Comparison of ENCODE assay signal across 23 cellular contexts in genomic region chr12:89328483-89329030, GRCh38. TPM values are rescaled to one million over a fixed set of nuclear protein-coding genes. Genes with fewer than 3 reads are reported as not detected.
DNase-seq lines count a peak whose midpoint lies in the region; ATAC-seq, FAIRE-seq and TF ChIP-seq lines count a peak whose summit lies in the region.
"Had no signal": no experiment of that assay in that cellular context is flagged by ENCODE, and none has a peak within 500 bp of the region (broad histone marks: within the 10 kb centered on the region; RNA-seq: fewer than 3 reads in every experiment).

No MANE protein-coding gene starts in this region.

- H3K4me3 ChIP-seq in A673 (ENCODE audit: low read depth, low read length, poor library complexity, severe bottlenecking), result no peak overlapping the region
- H3K4me3 ChIP-seq in HepG2 (replicated peaks in 1 of 3; ENCODE audit: insufficient read depth in 1 of 3, low read depth in 2 of 3, low read length in 3 of 3), result no peak overlapping the region
- no peak overlapping the region for H3K4me3 ChIP-seq in smooth muscle cell
- H3K4me3 ChIP-seq in SK-N-SH (ENCODE audit: low read depth in 2 of 2, low read length in 1 of 2), result no peak overlapping the region
- H3K4me3 ChIP-seq: ascending aorta, hepatocyte, mucosa of descending colon had no signal

- ATAC-seq in HepG2 (peak; percentile 46), left colon (no peak), HG03025 (IDR thresholded peaks at IDR 0.05; ENCODE audit: low FRiP score, unreplicated experiment) (no peak)
- ATAC-seq: activated CD4-positive, CD25-positive, alpha-beta regulatory T cell treated with anti-CD3 and anti-CD28 coated beads, Interleukin-2, amount 50 U/mL, for 24 hours; mucosa of descending colon; stimulated activated naive CD8-positive, alpha-beta T cell treated with anti-CD3 and anti-CD28 coated beads, Interleukin-15, amount 100 ng/mL, for 72 hours had no signal

- POLR2A ChIA-PET in A673 (lab: Charles Lee; ENCODE audit: low non-redundant PET), result interaction anchor here (0.5 kb wide), 1 partner anchor 17 kb away, joined by 3 read pairs; no protein-coding TSS in a partner anchor
- POLR2A ChIA-PET in HepG2 (lab: Yijun Ruan, JAX), result interaction anchor here (0.5 to 1.8 kb wide), 3 partner anchors 18 to 33 kb away, joined by 3 to 11 read pairs (median 3); partner anchors contain the start of gene DUSP6
- POLR2A ChIA-PET in SK-N-SH (lab: Yijun Ruan, JAX), result no interaction called here

- no peaks in the 10 kb centered on the region for H3K36me3 ChIP-seq in A673 (ENCODE audit: insufficient read depth, low read length, poor library complexity, severe bottlenecking)
- no peaks in the 10 kb centered on the region for H3K36me3 ChIP-seq in HepG2 (replicated peaks in 1 of 2; ENCODE audit: control insufficient read depth in 1 of 2, insufficient read depth in 2 of 2, low read length in 2 of 2)
- H3K36me3 ChIP-seq in smooth muscle cell (ENCODE audit: low read depth), result peaks cover 6% of the 10 kb centered on the region
- H3K36me3 ChIP-seq in SK-N-SH (replicated peaks in 1 of 2; ENCODE audit: control insufficient read depth in 1 of 2, insufficient read depth in 2 of 2, low read length in 1 of 2), result no peaks in the 10 kb centered on the region
- H3K36me3 ChIP-seq: ascending aorta had no signal

- no peaks in the 10 kb centered on the region for H3K9me2 ChIP-seq in SK-N-SH

- H4K20me1 ChIP-seq in HepG2 (ENCODE audit: insufficient read depth, low read length) (no peaks in the 10 kb centered on the region), smooth muscle cell (ENCODE audit: low read depth) (no peaks in the 10 kb centered on the region), SK-N-SH (ENCODE audit: insufficient read depth) (no peaks in the 10 kb centered on the region)

- intact Hi-C loops in A673 (cut with micrococcal nuclease; ENCODE audit: unreplicated experiment) (no loop called here), HepG2 (cut with micrococcal nuclease; ENCODE audit: unreplicated experiment) (no loop called here), left colon (cut with DNase I, micrococcal nuclease) (no loop called here)

- no TSS peak for BruUV-seq in A673 (replicated peaks; lab: Mats Ljungman, UMichigan)
- no TSS peak for BruUV-seq in HepG2 (replicated peaks; lab: Mats Ljungman, UMichigan)

- H3K9ac ChIP-seq in HepG2 (ENCODE audit: insufficient read depth, low read depth, low read length), result no peak overlapping the region
- no peak overlapping the region for H3K9ac ChIP-seq in smooth muscle cell (ENCODE audit: low read depth)
- H3K9ac ChIP-seq in SK-N-SH, result no peak overlapping the region

- peaks cover 14% of the 10 kb centered on the region for H3K9me3 ChIP-seq in A673 (ENCODE audit: low read depth, low read length, poor library complexity, severe bottlenecking)
- H3K9me3 ChIP-seq in HepG2 (ENCODE audit: low read length), result no peaks in the 10 kb centered on the region
- peaks cover 4% of the 10 kb centered on the region for H3K9me3 ChIP-seq in smooth muscle cell (replicated peaks; ENCODE audit: low read depth)
- H3K9me3 ChIP-seq in SK-N-SH, result peaks cover 4% of the 10 kb centered on the region; the same call in 1 of the 2 replicates
- H3K9me3 ChIP-seq: mucosa of descending colon had no signal

- peak overlapping the region; percentile 39 for H2AFZ ChIP-seq in HepG2 (ENCODE audit: low read length)
- no peak overlapping the region for H2AFZ ChIP-seq in smooth muscle cell (ENCODE audit: low read depth)
- H2AFZ ChIP-seq in SK-N-SH (ENCODE audit: low read depth), result no peak overlapping the region
- H2AFZ ChIP-seq: hepatocyte had no signal

- H3K27ac ChIP-seq in A673 (ENCODE audit: low read depth, low read length, poor library complexity, severe bottlenecking) (peak overlapping the region; percentile 25), HepG2 (ENCODE audit: extremely low read length, insufficient read depth, low read length) (no peak overlapping the region), smooth muscle cell (ENCODE audit: low read depth) (no peak overlapping the region), SK-N-SH (ENCODE audit: low read depth in 2 of 2, low read length in 1 of 2) (no peak overlapping the region)
- H3K27ac ChIP-seq: ascending aorta, hepatocyte had no signal

- TF ChIP-seq CTCF in A673 (conservative IDR thresholded peaks at IDR 0.05; ENCODE audit: low read depth, low read length) (no peak), HepG2 (CRISPR knock-in tag; IDR thresholded peaks at IDR 0.05) (no peak), smooth muscle cell (IDR thresholded peaks at IDR 0.05; ENCODE audit: borderline replicate concordance, insufficient read depth, poor library complexity, severe bottlenecking) (no peak), SK-N-SH (IDR thresholded peaks at IDR 0.05) (no peak)

- H3K27me3 ChIP-seq in A673 (replicated peaks; ENCODE audit: insufficient read depth, low read depth, low read length, poor library complexity) (no peaks in the 10 kb centered on the region), HepG2 (ENCODE audit: control insufficient read depth in 1 of 2, insufficient read depth in 2 of 2, low read length in 2 of 2) (no peaks in the 10 kb centered on the region), smooth muscle cell (ENCODE audit: low read depth) (no peaks in the 10 kb centered on the region), SK-N-SH (ENCODE audit: insufficient read depth) (no peaks in the 10 kb centered on the region)
- H3K27me3 ChIP-seq: ascending aorta, hepatocyte had no signal

- DNase-seq in A673 (ENCODE audit: low spot score), result no peak
- DNase-seq in SK-MEL-5 (ENCODE audit: low read depth, low spot score), result peak; percentile 87
- no peak for DNase-seq in HepG2 (ENCODE audit: low spot score)
- peak; percentile 62 for DNase-seq in pons (ENCODE audit: low spot score)
- DNase-seq in left colon, result no peak
- no peak for DNase-seq in smooth muscle cell (lab: John Stamatoyannopoulos, UW; ENCODE audit: unreplicated experiment)
- no peak for DNase-seq in SK-N-SH
- DNase-seq: ACHN; CD4-positive, CD25-positive, alpha-beta regulatory T cell; endodermal cell; mucosa of descending colon; NCI-H1694; NCI-H345; stimulated activated CD4-positive, alpha-beta T cell treated with anti-CD3 and anti-CD28 coated beads, Interleukin-2, amount 100 ng/mL, for 48 hours; stimulated activated naive CD8-positive, alpha-beta T cell treated with anti-CD3 and anti-CD28 coated beads, Interleukin-15, amount 100 ng/mL, for 72 hours; T1000 had no signal

- H3K79me2 ChIP-seq in HepG2 (ENCODE audit: insufficient read depth, low read length) (no peaks in the 10 kb centered on the region), smooth muscle cell (ENCODE audit: low read depth) (no peaks in the 10 kb centered on the region), SK-N-SH (ENCODE audit: insufficient read depth) (no peaks in the 10 kb centered on the region)
- H3K79me2 ChIP-seq: hepatocyte had no signal

- WGBS in HepG2 (ENCODE audit: low lambda C conversion rate), result 58% methylated on average over 6 of the region's 6 CpGs
- WGBS in smooth muscle cell (ENCODE audit: low lambda C conversion rate), result 91% methylated on average over 6 of the region's 6 CpGs
- 90% methylated on average over 6 of the region's 6 CpGs for WGBS in SK-N-SH (ENCODE audit: low lambda C conversion rate)

- no peak for TF ChIP-seq POLR2A in HepG2 (IDR thresholded peaks at IDR 0.05; ENCODE audit: insufficient read depth in 1 of 2, low read depth in 2 of 2, low read length in 2 of 2)

- CTCF ChIA-PET in A673 (lab: Charles Lee) (no interaction called here), HepG2 (lab: Yijun Ruan, JAX; ENCODE audit: low intra/inter-chr PET ratio, low total read pairs) (no interaction called here), SK-N-SH (lab: Yijun Ruan, JAX) (interaction anchor here (1.0 kb wide), 1 partner anchor 9 kb away, joined by 4 read pairs; no protein-coding TSS in a partner anchor)

- in situ Hi-C loops in SK-MEL-5 (cut with HindIII; ENCODE audit: low pct_unique_long_range_greater_than_20kb, low sequenced_read_pairs) (no loop called here), HepG2 (cut with HindIII; ENCODE audit: extremely low pct_ligation_motif_present, low pct_unique_long_range_greater_than_20kb) (loop anchor here (25.0 kb wide), 1 partner anchor 266 kb away; no protein-coding TSS in a partner anchor)

- no peak for TF ChIP-seq RAD21 in HepG2 (CRISPR knock-in tag; IDR thresholded peaks at IDR 0.05)
- no peak for TF ChIP-seq RAD21 in SK-N-SH (IDR thresholded peaks at IDR 0.05; ENCODE audit: low read length)

- H3K4me2 ChIP-seq in HepG2 (ENCODE audit: low read depth, low read length), result peak overlapping the region; percentile 21; the same call in 1 of the 2 replicates
- no peak overlapping the region for H3K4me2 ChIP-seq in smooth muscle cell
- no peak overlapping the region for H3K4me2 ChIP-seq in SK-N-SH
- H3K4me2 ChIP-seq: hepatocyte had no signal

- no peaks in the 10 kb centered on the region for H3F3A ChIP-seq in smooth muscle cell (ENCODE audit: low read depth)
- H3F3A ChIP-seq in SK-N-SH (replicated peaks; ENCODE audit: insufficient read depth), result no peaks in the 10 kb centered on the region

- FAIRE-seq in HepG2 (lab: Jason Lieb, UNC), result no peak
- FAIRE-seq: keratinocyte, RCC 7860, urothelium cell line had no signal

- H3K4me1 ChIP-seq in A673 (ENCODE audit: insufficient read depth, low read length, poor library complexity, severe bottlenecking) (peaks cover 45% of the 10 kb centered on the region), HepG2 (ENCODE audit: insufficient read depth, low read length) (peaks cover 35% of the 10 kb centered on the region), smooth muscle cell (ENCODE audit: low read depth) (peaks cover 29% of the 10 kb centered on the region), SK-N-SH (ENCODE audit: control insufficient read depth in 1 of 2, insufficient read depth in 2 of 2, low read depth in 1 of 2, low read length in 1 of 2) (peaks cover 0 to 10% of the 10 kb centered on the region in 2 experiments; a peak in 3 of 4 replicates)
- H3K4me1 ChIP-seq: ascending aorta had no signal

- TF ChIP-seq EP300 in HepG2 (IDR thresholded peaks at IDR 0.05; ENCODE audit: low read depth in 2 of 2, low read length in 2 of 2), result no peak
- TF ChIP-seq EP300 in HepG2 (CRISPR knock-in tag; IDR thresholded peaks at IDR 0.05; ENCODE audit: borderline replicate concordance), result no peak
- no peak for TF ChIP-seq EP300 in SK-N-SH (IDR thresholded peaks at IDR 0.05; ENCODE audit: borderline replicate concordance in 1 of 2, low read depth in 1 of 2, low read length in 1 of 2)

RNA-seq across cellular contexts. Expression of gene DUSP6, which starts 23.7 kb away (rescaled TPM):
- total RNA-seq in A673 (2021), result 207 and 226 TPM in 2 replicates
- total RNA-seq in SK-MEL-5 (2014; rRNA removed; shearing (Covaris generic)), result 222 and 229 TPM in 2 replicates
- 176 and 208 TPM in 2 replicates for polyA plus RNA-seq in SK-MEL-5 (2015; cell fraction: cytosol; rRNA removed)
- polyA plus RNA-seq in SK-MEL-5 (2015; cell fraction: nucleus; rRNA removed), result 369 and 370 TPM in 2 replicates
- 37.0 and 40.9 TPM in 2 replicates for total RNA-seq in HepG2 (2016; rRNA removed; fragmentation: Illumina TruSeq; extraction: Trizol)
- total RNA-seq in HepG2 (2016; cell fraction: cytosol; rRNA removed; fragmentation: Illumina TruSeq; extraction: Trizol; ENCODE audit: low read depth), result 4.4 and 4.7 TPM in 2 replicates
- total RNA-seq in HepG2 (2016; cell fraction: insoluble cytoplasmic fraction; rRNA removed; fragmentation: Illumina TruSeq; extraction: Trizol), result 36.2 and 41.6 TPM in 2 replicates
- total RNA-seq in HepG2 (2016; cell fraction: membrane; rRNA removed; fragmentation: Illumina TruSeq; extraction: Trizol), result 13.7 and 14.2 TPM in 2 replicates
- total RNA-seq in HepG2 (2016; cell fraction: nucleus; rRNA removed; fragmentation: Illumina TruSeq; extraction: Trizol), result 52.5 and 56.1 TPM in 2 replicates
- polyA plus RNA-seq in HepG2 (2011; rRNA removed), result 161 and 175 TPM in 2 replicates
- 140 and 159 TPM in 2 replicates for polyA plus RNA-seq in HepG2 (2011; cell fraction: cytosol; rRNA removed)
- polyA plus RNA-seq in HepG2 (2011; cell fraction: nucleus; rRNA removed), result 198 and 204 TPM in 2 replicates
- 101 and 134 TPM in 2 replicates for polyA plus RNA-seq in HepG2 (2012)
- polyA plus RNA-seq in HepG2 (2016; cell fraction: cytosol; fragmentation: Illumina TruSeq; extraction: Trizol; ENCODE audit: low read depth), result 1.2 and 1.4 TPM in 2 replicates
- polyA plus RNA-seq in HepG2 (2016; cell fraction: insoluble cytoplasmic fraction; fragmentation: Illumina TruSeq; extraction: Trizol; ENCODE audit: low read depth), result 31.8 and 35.1 TPM in 2 replicates
- polyA plus RNA-seq in HepG2 (2016; cell fraction: membrane; fragmentation: Illumina TruSeq; extraction: Trizol; ENCODE audit: low read depth), result 4.5 and 5.5 TPM in 2 replicates
- polyA plus RNA-seq in HepG2 (2016; cell fraction: nucleus; fragmentation: Illumina TruSeq; extraction: Trizol; ENCODE audit: insufficient read depth, low read depth), result 62.5 and 77.8 TPM in 2 replicates
- polyA minus RNA-seq in HepG2 (2011; rRNA and poly(A)+ RNA removed; ENCODE audit: low replicate concordance), result 3.5 and 736 TPM in 2 replicates
- 161 and 182 TPM in 2 replicates for polyA minus RNA-seq in HepG2 (2011; cell fraction: cytosol; rRNA and poly(A)+ RNA removed)
- 194 and 220 TPM in 2 replicates for polyA minus RNA-seq in HepG2 (2011; cell fraction: nucleus; rRNA and poly(A)+ RNA removed)
- 10 to 100 TPM; 58.8 to 82.3 TPM for total RNA-seq in left colon
- total RNA-seq in smooth muscle cell, result 147 and 195 TPM in 2 replicates
- polyA plus RNA-seq in smooth muscle cell, result 135 and 192 TPM in 2 replicates
- 64.8 and 71.4 TPM in 2 replicates for polyA plus RNA-seq in SK-N-SH (2012; rRNA removed)
- 37.6 and 45.0 TPM in 2 replicates for polyA plus RNA-seq in SK-N-SH (2012; cell fraction: cytosol; rRNA removed)
- polyA plus RNA-seq in SK-N-SH (2012; cell fraction: nucleus; rRNA removed), result 225 and 270 TPM in 2 replicates

Comparison
In these comparisons a context has a peak if more than half of its experiments do, and no peak if none do; other contexts are left out.
1. DNase-seq: peak in SK-MEL-5 (single experiment) and pons (single experiment); none in A673 (single experiment), HepG2 (single experiment), left colon (0 of 2), smooth muscle cell (single experiment) and SK-N-SH (single experiment).